ENCODE assay signal across 8 cellular contexts in the genomic region with DNA sequence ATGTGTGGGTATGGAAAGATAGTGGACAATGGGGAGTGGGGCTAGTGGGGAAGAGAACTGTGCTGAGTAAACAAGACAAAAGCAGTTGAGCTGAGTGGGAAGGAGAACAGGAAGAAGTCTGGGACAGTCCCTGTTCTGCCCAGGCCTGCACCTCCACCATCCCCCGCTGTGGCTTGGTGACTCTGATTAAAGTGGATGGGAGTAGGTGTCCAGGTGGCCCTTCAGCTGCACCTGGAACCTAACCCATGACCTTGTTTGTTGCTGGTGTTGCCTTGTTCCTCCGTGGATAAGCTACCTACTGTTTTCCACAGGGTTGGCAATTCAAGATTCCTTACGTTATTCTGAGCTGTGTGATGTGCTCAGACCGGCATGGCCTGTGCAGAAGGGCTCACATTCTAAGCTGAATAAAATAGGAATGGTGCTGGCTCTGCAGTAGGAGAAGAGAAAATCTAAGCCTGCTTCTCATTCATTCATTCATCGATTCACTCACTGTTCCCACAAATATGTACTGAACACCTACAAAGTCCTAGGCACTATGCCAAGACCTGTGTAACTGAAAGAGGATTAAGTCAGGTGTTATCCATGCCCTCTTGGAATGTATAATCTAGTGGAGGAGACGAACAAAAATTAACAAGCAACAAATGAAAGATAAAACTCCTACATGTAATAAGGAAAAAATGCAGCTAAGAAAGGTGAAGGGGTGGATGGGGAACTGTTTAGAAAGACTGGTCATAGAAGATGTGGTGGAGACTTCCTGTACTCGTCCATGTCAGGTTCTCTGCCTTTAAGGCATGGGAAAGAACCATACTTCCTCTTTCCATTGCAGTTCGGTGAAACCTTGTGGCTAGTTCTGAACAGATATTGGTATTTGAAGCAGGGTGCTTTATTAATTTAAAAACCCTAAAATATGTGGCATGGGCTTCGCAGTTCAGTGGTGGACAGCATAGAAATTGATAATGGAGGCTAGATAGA. TPM values are rescaled to one million over a fixed set of nuclear protein-coding genes. Genes with fewer than 3 reads are reported as not detected.
DNase-seq lines count a peak whose midpoint lies in the region; ATAC-seq and TF ChIP-seq lines count a peak whose summit lies in the region.

No MANE protein-coding gene starts in this region.

- H3K4me1 ChIP-seq in lower lobe of right lung: peaks cover 34% of the 10 kb centered on the region
- peaks cover 0 to 14% (median 2%) of the 10 kb centered on the region in 4 donors for H3K4me1 ChIP-seq in tibial artery

- H3K27me3 ChIP-seq in lower lobe of right lung (ENCODE audit: low read depth): no peaks in the 10 kb centered on the region
- H3K27me3 ChIP-seq in tibial artery: no peaks in the 10 kb centered on the region

- no peaks in the 10 kb centered on the region for H3K9me3 ChIP-seq in lower lobe of right lung
- H3K9me3 ChIP-seq in tibial artery: no peaks in the 10 kb centered on the region

- TF ChIP-seq CTCF in lower lobe of right lung (IDR thresholded peaks at IDR 0.05) (no peak), tibial artery (IDR thresholded peaks at IDR 0.05) (no peak)

- ATAC-seq in GM18907 (IDR thresholded peaks at IDR 0.05; ENCODE audit: unreplicated experiment) (peak; percentile 95), HG02763 (IDR thresholded peaks at IDR 0.05; ENCODE audit: unreplicated experiment) (peak; percentile 84), lower lobe of right lung (peak; percentile 62 to 75)

- H3K36me3 ChIP-seq in lower lobe of right lung (no peaks in the 10 kb centered on the region), tibial artery (no peaks in the 10 kb centered on the region)

- H3K27ac ChIP-seq in lower lobe of right lung: no peak overlapping the region
- no peak overlapping the region for H3K27ac ChIP-seq in tibial artery

- H3K4me3 ChIP-seq in lower lobe of right lung: no peak overlapping the region
- no peak overlapping the region for H3K4me3 ChIP-seq in tibial artery

- DNase-seq in NCI-H2029 (lab: John Stamatoyannopoulos, UW) (peak; percentile 100), lower lobe of right lung (peak; percentile 53), NCI-H146 (lab: John Stamatoyannopoulos, UW) (no peak), tibial artery (no peak), NCI-H1436 treated with DMSO at 0.1 percent for 48 hours (lab: John Stamatoyannopoulos, UW) (no peak)
- DNase-seq in activated CD4-positive, alpha-beta T cell treated with anti-CD3 and anti-CD28 coated beads for 48 hours: no peak

- intact Hi-C loops in lower lobe of right lung (cut with DNase I) (no loop called here), tibial artery (cut with DNase I; ENCODE audit: low total_unique reads) (no loop called here)

RNA-seq across cellular contexts. Expression of a gene that starts 10.1 kb away (rescaled TPM):
- 9.1 TPM for total RNA-seq in lower lobe of right lung

Comparison
In these comparisons a context has a peak if more than half of its experiments do, and no peak if none do; other contexts are left out.
1. DNase-seq: peak in NCI-H2029 (single experiment) and lower lobe of right lung (single experiment); none in NCI-H146 (single experiment), tibial artery (0 of 2), NCI-H1436 treated with DMSO at 0.1 percent for 48 hours (single experiment) and activated CD4-positive, alpha-beta T cell treated with anti-CD3 and anti-CD28 coated beads for 48 hours (single experiment).
2. Peak in every context shown above with its lines, with median percentiles within 50 percentile points of each other: ATAC-seq.